12 cellular contexts compared by ENCODE assay signal in the genomic region with DNA sequence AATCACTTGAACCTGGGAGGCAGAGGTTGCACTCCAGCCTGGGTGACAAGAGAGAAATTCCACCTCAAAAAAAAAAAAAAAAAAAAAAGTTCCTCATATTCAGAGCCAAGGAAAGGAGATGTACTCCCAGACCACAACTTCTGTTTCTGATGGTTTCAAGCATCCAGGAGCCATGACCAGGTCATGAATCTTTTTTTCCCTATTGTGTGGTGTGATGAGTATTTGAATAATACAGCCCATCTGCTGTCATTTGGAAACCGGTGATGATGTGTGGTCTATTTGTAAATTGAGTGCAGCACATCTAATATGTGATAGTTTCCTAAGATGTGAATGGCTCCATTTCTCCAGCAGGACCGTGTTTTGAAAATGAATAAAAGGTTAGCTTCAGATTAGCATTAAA. TPM values are rescaled to one million over a fixed set of nuclear protein-coding genes. Genes with fewer than 3 reads are reported as not detected.
DNase-seq lines count a peak whose midpoint lies in the region; ATAC-seq, FAIRE-seq and TF ChIP-seq lines count a peak whose summit lies in the region.
"Had no signal": no experiment of that assay in that cellular context is flagged by ENCODE, and none has a peak within 500 bp of the region (broad histone marks: within the 10 kb centered on the region; RNA-seq: fewer than 3 reads in every experiment).

No MANE protein-coding gene starts in this region.

- H4K20me1 ChIP-seq in GM23248 (ENCODE audit: insufficient read depth) (no peaks in the 10 kb centered on the region), osteoblast (ENCODE audit: insufficient read depth, low read length) (no peaks in the 10 kb centered on the region)

- in situ Hi-C loops in GM23248 (cut with MboI): no loop called here

- H3K9ac ChIP-seq in GM23248: no peak overlapping the region

- POLR2A ChIA-PET in activated CD4-positive, alpha-beta T cell treated with anti-CD3 and anti-CD28 coated beads, Interleukin-2, amount 10 ng/mL, durations not matched to agents 7 days and 5 days (lab: Charles Lee): no interaction called here
- POLR2A ChIA-PET in activated B cell treated with CpG ODN at 0.5 μM for 24 hours (lab: Charles Lee): interaction anchor here (0.6 to 0.9 kb wide), 6 partner anchors 9 to 34 kb away, joined by 3 to 7 read pairs (median 4); no protein-coding TSS in a partner anchor

- H3K4me3 Mint-ChIP-seq in activated CD4-positive, alpha-beta T cell treated with anti-CD3 and anti-CD28 coated beads, Interleukin-2, amount 10 ng/mL, durations not matched to agents 7 days and 5 days: no peak overlapping the region
- peak overlapping the region; percentile 20 for H3K4me3 Mint-ChIP-seq in activated B cell treated with CpG ODN at 0.5 μM for 24 hours
- no peak overlapping the region for H3K4me3 Mint-ChIP-seq in natural killer cell

- WGBS in GM23248 (ENCODE audit: low coverage in 1 of 2, low lambda C conversion rate in 2 of 2, missing lambda C conversion rate in 2 of 2), 2 experiments: 58 to 66% methylated on average over 2 of the region's 2 CpGs

- no peaks in the 10 kb centered on the region for H3K9me2 ChIP-seq in GM23248 (ENCODE audit: insufficient read depth)

- H3K9me3 ChIP-seq in GM23248 (ENCODE audit: low read depth) (no peaks in the 10 kb centered on the region), osteoblast (ENCODE audit: low read depth, low read length) (no peaks in the 10 kb centered on the region)
- H3K9me3 ChIP-seq: ascending aorta, esophagus muscularis mucosa, heart right ventricle had no signal

- H3F3A ChIP-seq in GM23248 (ENCODE audit: insufficient read depth): no peaks in the 10 kb centered on the region

- H3K4me1 ChIP-seq in GM23248 (ENCODE audit: insufficient read depth) (no peaks in the 10 kb centered on the region), osteoblast (ENCODE audit: insufficient read depth, low read length) (peaks cover 3% of the 10 kb centered on the region)
- H3K4me1 ChIP-seq: ascending aorta, esophagus muscularis mucosa had no signal

- intact Hi-C loops in activated B cell treated with CpG ODN at 0.5 μM for 24 hours (cut with micrococcal nuclease) (loop anchor here (1.0 kb wide), 1 partner anchor 15 kb away; no protein-coding TSS in a partner anchor), natural killer cell (cut with micrococcal nuclease) (no loop called here)

- no peak overlapping the region for H3K27ac ChIP-seq in GM23248
- H3K27ac ChIP-seq in osteoblast (ENCODE audit: low read depth, low read length): no peak overlapping the region
- H3K27ac ChIP-seq: ascending aorta, esophagus muscularis mucosa, heart right ventricle had no signal

- H3K9me3 Mint-ChIP-seq in activated CD4-positive, alpha-beta T cell treated with anti-CD3 and anti-CD28 coated beads, Interleukin-2, amount 10 ng/mL, durations not matched to agents 7 days and 5 days: no peaks in the 10 kb centered on the region
- H3K9me3 Mint-ChIP-seq in activated B cell treated with CpG ODN at 0.5 μM for 24 hours (no peaks in the 10 kb centered on the region), natural killer cell (no peaks in the 10 kb centered on the region)

- no peak overlapping the region for H3K4me2 ChIP-seq in GM23248 (ENCODE audit: unreplicated experiment)
- H3K4me2 ChIP-seq in osteoblast (ENCODE audit: insufficient read depth, low read length): no peak overlapping the region

- peak; percentile 53 for ATAC-seq in activated B cell treated with CpG ODN at 0.5 μM for 24 hours (ENCODE audit: low read depth)
- no peak for ATAC-seq in natural killer cell
- ATAC-seq in GM21367 (IDR thresholded peaks at IDR 0.05; ENCODE audit: unreplicated experiment): no peak
- ATAC-seq: heart right ventricle had no signal

- TF ChIP-seq CTCF in activated B cell treated with CpG ODN at 0.5 μM for 24 hours (IDR thresholded peaks at IDR 0.05): no peak
- no peak for TF ChIP-seq CTCF in natural killer cell (IDR thresholded peaks at IDR 0.05)
- no peak for TF ChIP-seq CTCF in osteoblast (IDR thresholded peaks at IDR 0.05; ENCODE audit: extremely low read depth, low read depth, low read length)

- no peak overlapping the region for H3K4me3 ChIP-seq in GM23248
- H3K4me3 ChIP-seq in osteoblast (ENCODE audit: insufficient read depth, low read length): no peak overlapping the region
- H3K4me3 ChIP-seq: ascending aorta, esophagus muscularis mucosa, heart right ventricle had no signal

- CTCF ChIA-PET in activated CD4-positive, alpha-beta T cell treated with anti-CD3 and anti-CD28 coated beads, Interleukin-2, amount 10 ng/mL, durations not matched to agents 7 days and 5 days (lab: Charles Lee): interaction anchor here (0.6 to 1.0 kb wide), 2 partner anchors 38 to 658 kb away, joined by 3 read pairs; no protein-coding TSS in a partner anchor
- CTCF ChIA-PET in activated B cell treated with CpG ODN at 0.5 μM for 24 hours (lab: Charles Lee): no interaction called here

- H3K36me3 Mint-ChIP-seq in activated CD4-positive, alpha-beta T cell treated with anti-CD3 and anti-CD28 coated beads, Interleukin-2, amount 10 ng/mL, durations not matched to agents 7 days and 5 days (ENCODE audit: low read depth): peaks cover 60% of the 10 kb centered on the region
- H3K36me3 Mint-ChIP-seq in activated B cell treated with CpG ODN at 0.5 μM for 24 hours (ENCODE audit: low read depth) (peaks cover 75% of the 10 kb centered on the region), natural killer cell (no peaks in the 10 kb centered on the region)

- H2AFZ ChIP-seq in GM23248 (no peak overlapping the region), osteoblast (ENCODE audit: low read length) (no peak overlapping the region)

- peak; percentile 82 for FAIRE-seq in GM19239 (lab: Jason Lieb, UNC)

- H3K36me3 ChIP-seq in GM23248 (ENCODE audit: low read depth) (no peaks in the 10 kb centered on the region), osteoblast (ENCODE audit: insufficient read depth, low read length) (no peaks in the 10 kb centered on the region)
- H3K36me3 ChIP-seq: ascending aorta, esophagus muscularis mucosa had no signal

- H3K79me2 ChIP-seq in GM23248 (ENCODE audit: insufficient read depth): no peaks in the 10 kb centered on the region
- H3K79me2 ChIP-seq in osteoblast (ENCODE audit: insufficient read depth, low read length): no peaks in the 10 kb centered on the region

- DNase-seq in activated CD4-positive, alpha-beta T cell treated with anti-CD3 and anti-CD28 coated beads, Interleukin-2, amount 10 ng/mL, durations not matched to agents 7 days and 5 days: no peak
- DNase-seq in activated CD4-positive, alpha-beta T cell treated with anti-CD3 and anti-CD28 coated beads, Interleukin-2, amount 50 U/mL, for 4 hours: no peak
- DNase-seq in GM19239 (ENCODE audit: insufficient read length, low spot score) (peak; percentile 25), activated B cell treated with CpG ODN at 0.5 μM for 24 hours (no peak), natural killer cell (no peak), GM23248 (no peak), osteoblast (ENCODE audit: insufficient read length, low spot score, missing footprints) (no peak)
- DNase-seq: activated CD8-positive, alpha-beta memory T cell treated with anti-CD3 and anti-CD28 coated beads, Interleukin-2, amount 50 U/mL, for 4 hours; heart right ventricle had no signal

- H3K27me3 ChIP-seq in GM23248 (replicated peaks; ENCODE audit: insufficient read depth): no peaks in the 10 kb centered on the region
- no peaks in the 10 kb centered on the region for H3K27me3 ChIP-seq in osteoblast (ENCODE audit: insufficient read depth, low read length)
- H3K27me3 ChIP-seq: ascending aorta had no signal

- H3K27me3 Mint-ChIP-seq in activated CD4-positive, alpha-beta T cell treated with anti-CD3 and anti-CD28 coated beads, Interleukin-2, amount 10 ng/mL, durations not matched to agents 7 days and 5 days: no peaks in the 10 kb centered on the region
- no peaks in the 10 kb centered on the region for H3K27me3 Mint-ChIP-seq in activated B cell treated with CpG ODN at 0.5 μM for 24 hours
- no peaks in the 10 kb centered on the region for H3K27me3 Mint-ChIP-seq in natural killer cell (ENCODE audit: low read depth in 2 of 2)

- H3K4me1 Mint-ChIP-seq in activated CD4-positive, alpha-beta T cell treated with anti-CD3 and anti-CD28 coated beads, Interleukin-2, amount 10 ng/mL, durations not matched to agents 7 days and 5 days: peaks cover 53% of the 10 kb centered on the region
- H3K4me1 Mint-ChIP-seq in activated B cell treated with CpG ODN at 0.5 μM for 24 hours (peaks cover 66% of the 10 kb centered on the region), natural killer cell (peaks cover 51 to 63% of the 10 kb centered on the region in 2 donors)

- peak overlapping the region; percentile 42 for H3K27ac Mint-ChIP-seq in activated CD4-positive, alpha-beta T cell treated with anti-CD3 and anti-CD28 coated beads, Interleukin-2, amount 10 ng/mL, durations not matched to agents 7 days and 5 days
- H3K27ac Mint-ChIP-seq in activated B cell treated with CpG ODN at 0.5 μM for 24 hours (peak overlapping the region; percentile 57), natural killer cell (peak overlapping the region; percentile 79 to 85)

RNA-seq across cellular contexts. Expression of gene PIK3CD, which starts 18.6 kb away (rescaled TPM):
- total RNA-seq in activated CD4-positive, alpha-beta T cell treated with anti-CD3 and anti-CD28 coated beads, Interleukin-2, amount 10 ng/mL, durations not matched to agents 7 days and 5 days: 100 to 1,000 TPM; 222 to 242 TPM
- total RNA-seq in activated B cell treated with CpG ODN at 0.5 μM for 24 hours (238 and 265 TPM in 2 replicates), natural killer cell (100 to 1,000 TPM; 171 to 240 (median 198) TPM), osteoblast (12.7 and 14.1 TPM in 2 replicates)
- total RNA-seq in GM23248 (2014; rRNA removed; shearing (Covaris generic)): 7.1 and 8.0 TPM in 2 replicates
- polyA plus RNA-seq in GM23248 (2016; fragmentation: Nextera tagmentation; extraction: Ambion mirVana): 3.3 and 3.5 TPM in 2 replicates

Comparison
In these comparisons a context has a peak if more than half of its experiments do, and no peak if none do; other contexts are left out.
1. RNA of gene PIK3CD, which starts 18.6 kb away (total RNA-seq): 238 to 265 TPM in activated B cell treated with CpG ODN at 0.5 μM for 24 hours, 222 to 242 TPM in activated CD4-positive, alpha-beta T cell treated with anti-CD3 and anti-CD28 coated beads, Interleukin-2, amount 10 ng/mL, durations not matched to agents 7 days and 5 days and 171 to 240 TPM in natural killer cell; 12.7 to 14.1 TPM in osteoblast and 7.1 to 8.0 TPM in GM23248; every median in the first group is over 10 times any median in the second.
2. Peak in every context shown above with its lines, with median percentiles within 50 percentile points of each other: H3K27ac Mint-ChIP-seq.